ENCODE assay signal across 8 cellular contexts in the genomic region with DNA sequence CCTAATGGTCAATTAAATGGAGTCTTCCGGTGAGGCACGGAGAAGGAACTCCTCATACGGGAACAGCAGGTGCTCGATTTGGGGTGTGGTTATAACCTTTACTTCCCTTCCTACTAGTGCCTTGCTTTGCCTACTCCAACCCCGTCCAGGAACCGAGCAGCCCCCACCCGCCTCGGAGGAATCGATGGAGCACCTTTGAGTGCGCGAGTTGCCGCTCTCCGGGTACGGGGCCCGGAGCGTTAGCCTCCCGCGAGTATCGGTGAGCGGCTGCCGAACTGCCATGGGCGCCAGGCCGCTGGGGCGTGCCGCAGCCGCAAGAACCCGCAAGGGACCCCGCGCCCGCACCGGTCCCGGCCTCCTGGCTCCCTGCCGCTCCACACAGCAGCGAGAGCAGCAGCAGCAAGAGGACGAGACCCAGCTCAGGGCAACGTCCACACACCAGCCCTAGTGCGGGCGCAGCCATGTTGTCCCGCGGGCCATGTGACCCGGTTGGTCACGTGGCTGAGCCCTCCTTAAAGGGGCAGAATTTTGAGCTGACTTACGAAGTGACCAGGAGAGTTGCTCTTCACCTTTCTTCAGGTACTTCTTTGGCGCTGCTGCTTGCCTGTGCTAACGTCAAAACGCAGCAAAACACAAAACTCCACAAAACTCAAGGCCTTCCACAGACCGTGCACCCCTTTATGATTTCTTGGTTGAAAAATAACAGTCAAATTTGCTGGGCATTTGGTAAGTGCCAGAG. TPM values are rescaled to one million over a fixed set of nuclear protein-coding genes. Genes with fewer than 3 reads are reported as not detected.
DNase-seq lines count a peak whose midpoint lies in the region; ATAC-seq and TF ChIP-seq lines count a peak whose summit lies in the region.

TSS of gene SUMF1 (minus strand) at position 487 of the 739 bp plus-strand sequence. CDS start at position 463, 24 bp downstream.

- POLR2A ChIA-PET in RWPE1 (lab: Yijun Ruan, JAX; ENCODE audit: low non-redundant PET), result interaction anchor here (0.5 to 0.6 kb wide), 2 partner anchors 15 to 26 kb away, joined by 3 to 4 read pairs; partner anchors contain the start of gene ITPR1

- peak within 1 kb of the TSS; percentile 89 to 96 (median 91) for H3K27ac Mint-ChIP-seq in nephron

- H3K9me3 ChIP-seq in HUES64 (ENCODE audit: insufficient read depth, low read depth, low read length), result no peaks in the 10 kb centered on the region

- no peaks in the 10 kb centered on the region for H3K4me1 ChIP-seq in HUES64 (ENCODE audit: insufficient read depth, low read length)

- H3K4me1 Mint-ChIP-seq in nephron, result peaks cover 11% of the 10 kb centered on the region

- H3K36me3 ChIP-seq in HUES64 (ENCODE audit: insufficient read depth, low read length), result no peaks in the 10 kb centered on the region

- no peaks in the 10 kb centered on the region for H3K27me3 ChIP-seq in HUES64 (ENCODE audit: insufficient read depth, low read length)

- H3K9ac ChIP-seq in HUES64 (ENCODE audit: low read depth, low read length), result peak within 1 kb of the TSS; percentile 89

- peak; percentile 100 for ATAC-seq in GM21447 (IDR thresholded peaks at IDR 0.05; ENCODE audit: unreplicated experiment)

- no peaks in the 10 kb centered on the region for H3K27me3 Mint-ChIP-seq in nephron (ENCODE audit: low read depth)

- H3K4me3 Mint-ChIP-seq in nephron, result peak within 1 kb of the TSS; percentile 93 to 95 (median 94)

- H3K9me3 Mint-ChIP-seq in nephron, result no peaks in the 10 kb centered on the region

- WGBS in HUES64, result 1% methylated on average over 43 of the region's 47 CpGs

- no peaks in the 10 kb centered on the region for H3K36me3 Mint-ChIP-seq in nephron (ENCODE audit: low read depth)

- peak within 1 kb of the TSS; percentile 83 for H3K4me3 ChIP-seq in HUES64 (ENCODE audit: low read length)
- H3K4me3 ChIP-seq in fibroblast of the aortic adventitia (ENCODE audit: low read depth, low read length), result peak within 1 kb of the TSS; percentile 97

- DNase-seq in DMS153 treated with DMSO at 0.1 percent for 48 hours (lab: John Stamatoyannopoulos, UW; ENCODE audit: unreplicated experiment) (peak; percentile 1), RWPE1 (ENCODE audit: low spot score) (peak; percentile 87), fibroblast of the aortic adventitia (ENCODE audit: low read depth) (peak; percentile 74)
- peak; percentile 92 for DNase-seq in activated effector memory CD4-positive, alpha-beta T cell treated with anti-CD3 and anti-CD28 coated beads, Interleukin-2, amount 50 U/mL, for 16 hours
- peak; percentile 68 for DNase-seq in stimulated activated naive CD4-positive, alpha-beta T cell treated with Interleukin-2 at 50 U/mL for 16 hours (lab: John Stamatoyannopoulos, UW)

- H3K27ac ChIP-seq in HUES64 (ENCODE audit: low read depth, low read length), result peak within 1 kb of the TSS; percentile 83
- peak within 1 kb of the TSS; percentile 66 for H3K27ac ChIP-seq in RWPE1

- CTCF ChIA-PET in RWPE1 (lab: Yijun Ruan, JAX), result interaction anchor here (1.0 kb wide), 1 partner anchor 116 kb away, joined by 3 read pairs; no protein-coding TSS in a partner anchor

- TF ChIP-seq CTCF in RWPE1 (conservative IDR thresholded peaks at IDR 0.05; ENCODE audit: low read depth), result no peak
- TF ChIP-seq CTCF in fibroblast of the aortic adventitia (IDR thresholded peaks at IDR 0.05; ENCODE audit: insufficient read depth, low read length), result no peak
- TF ChIP-seq CTCF in nephron (IDR thresholded peaks at IDR 0.05; ENCODE audit: unreplicated experiment in 3 of 3), result no peak

RNA-seq across cellular contexts. Expression of gene SUMF1, which starts in this region (rescaled TPM):
- 7.2 TPM for polyA plus RNA-seq in HUES64 (2013, experiment 1 of 2)
- 7.2 TPM for polyA plus RNA-seq in HUES64 (2013, experiment 2 of 2)
- 43.3 and 45.6 TPM in 2 replicates for total RNA-seq in fibroblast of the aortic adventitia (ENCODE audit: low replicate concordance)

Comparison
In these comparisons a context has a peak if more than half of its experiments do, and no peak if none do; other contexts are left out.
1. Peak in every context shown above with its lines: DNase-seq, ATAC-seq, H3K4me3 ChIP-seq and H3K27ac ChIP-seq.
2. DNase-seq: peak in every context shown above with its lines; median percentile 92 in activated effector memory CD4-positive, alpha-beta T cell treated with anti-CD3 and anti-CD28 coated beads, Interleukin-2, amount 50 U/mL, for 16 hours; 87 in RWPE1; 74 in fibroblast of the aortic adventitia; 68 in stimulated activated naive CD4-positive, alpha-beta T cell treated with Interleukin-2 at 50 U/mL for 16 hours; 1 in DMS153 treated with DMSO at 0.1 percent for 48 hours.